17 cellular contexts compared by ENCODE assay signal in genomic region chr9:85541876-85542275, GRCh38.
DNase-seq lines count a peak whose midpoint lies in the region; ATAC-seq and TF ChIP-seq lines count a peak whose summit lies in the region.
"Had no signal": no experiment of that assay in that cellular context is flagged by ENCODE, and none has a peak within 500 bp of the region (broad histone marks: within the 10 kb centered on the region; RNA-seq: fewer than 3 reads in every experiment).

No MANE protein-coding gene starts in this region.

- H3K9me3 ChIP-seq in HUES64 (ENCODE audit: insufficient read depth, low read depth, low read length) (no peaks in the 10 kb centered on the region), lower lobe of right lung (no peaks in the 10 kb centered on the region), hepatocyte (ENCODE audit: low read depth) (no peaks in the 10 kb centered on the region)
- H3K9me3 ChIP-seq in CD8-positive, alpha-beta T cell (ENCODE audit: low read length): no peaks in the 10 kb centered on the region

- in situ Hi-C loops in astrocyte of the spinal cord (cut with HindIII; ENCODE audit: low sequenced_read_pairs): no loop called here

- peak; percentile 56 for DNase-seq in astrocyte of the spinal cord (ENCODE audit: low read depth, low spot score)
- DNase-seq in lower lobe of right lung: no peak
- no peak for DNase-seq in type B pancreatic cell (ENCODE audit: extremely low spot score, unreplicated experiment)
- no peak for DNase-seq in CD8-positive, alpha-beta T cell
- DNase-seq in NCI-H2196 treated with DMSO at 0.1 percent for 48 hours (lab: John Stamatoyannopoulos, UW; ENCODE audit: unreplicated experiment): no peak
- DNase-seq in hepatocyte (ENCODE audit: low spot score): no peak
- DNase-seq: ACHN; Calu3; CD4-positive, CD25-positive, alpha-beta regulatory T cell; GDM1; H9; KG1; NCI-H1092 treated with DMSO at 0.1 percent for 48 hours; NCI-H187; NCI-H446; PC-3 had no signal

- H3K27me3 ChIP-seq in HUES64 (ENCODE audit: insufficient read depth, low read length) (no peaks in the 10 kb centered on the region), lower lobe of right lung (ENCODE audit: low read depth) (no peaks in the 10 kb centered on the region), hepatocyte (no peaks in the 10 kb centered on the region)
- H3K27me3 ChIP-seq in CD8-positive, alpha-beta T cell (ENCODE audit: insufficient read depth, low read length): no peaks in the 10 kb centered on the region

- no peaks in the 10 kb centered on the region for H3K27me3 Mint-ChIP-seq in type B pancreatic cell
- no peaks in the 10 kb centered on the region for H3K27me3 Mint-ChIP-seq in CD8-positive, alpha-beta T cell (ENCODE audit: low read depth)
- H3K27me3 Mint-ChIP-seq: CD4-positive, CD25-positive, alpha-beta regulatory T cell had no signal

- H3K4me2 ChIP-seq in hepatocyte: no peak overlapping the region

- no peaks in the 10 kb centered on the region for H4K20me1 ChIP-seq in hepatocyte (ENCODE audit: insufficient read depth, poor library complexity, severe bottlenecking)

- H3K36me3 Mint-ChIP-seq in type B pancreatic cell: peaks cover 8% of the 10 kb centered on the region
- peaks cover 6% of the 10 kb centered on the region for H3K36me3 Mint-ChIP-seq in CD8-positive, alpha-beta T cell

- peak overlapping the region; percentile 20; the same call in 1 of the 2 replicates for H3K9ac ChIP-seq in HUES64 (ENCODE audit: low read depth, low read length)

- no peaks in the 10 kb centered on the region for H3K4me1 Mint-ChIP-seq in type B pancreatic cell (ENCODE audit: unreplicated experiment)
- no peaks in the 10 kb centered on the region for H3K4me1 Mint-ChIP-seq in CD8-positive, alpha-beta T cell (ENCODE audit: low read depth)

- H3K4me1 ChIP-seq in HUES64 (ENCODE audit: insufficient read depth, low read length) (peaks cover 12% of the 10 kb centered on the region), lower lobe of right lung (no peaks in the 10 kb centered on the region), hepatocyte (ENCODE audit: insufficient read depth) (no peaks in the 10 kb centered on the region)
- no peaks in the 10 kb centered on the region for H3K4me1 ChIP-seq in CD8-positive, alpha-beta T cell (ENCODE audit: insufficient read depth, low read length)

- POLR2A ChIA-PET in CD8-positive, alpha-beta T cell (lab: Charles Lee): no interaction called here

- no peak overlapping the region for H3K4me3 ChIP-seq in HUES64 (ENCODE audit: low read length)
- no peak overlapping the region for H3K4me3 ChIP-seq in astrocyte of the spinal cord (ENCODE audit: low read depth, low read length)
- no peak overlapping the region for H3K4me3 ChIP-seq in lower lobe of right lung
- H3K4me3 ChIP-seq in CD8-positive, alpha-beta T cell (ENCODE audit: low read depth, low read length): no peak overlapping the region
- H3K4me3 ChIP-seq in hepatocyte: no peak overlapping the region

- intact Hi-C loops in lower lobe of right lung (cut with DNase I): no loop called here
- intact Hi-C loops in CD8-positive, alpha-beta T cell (cut with DNase I, micrococcal nuclease): loop anchor here in 1 of 2 experiments (5.0 kb wide), 1 partner anchor 1810 kb away; no protein-coding TSS in a partner anchor

- CTCF ChIA-PET in CD8-positive, alpha-beta T cell (lab: Charles Lee): no interaction called here

- H3K4me3 Mint-ChIP-seq in type B pancreatic cell: peak overlapping the region; percentile 44
- no peak overlapping the region for H3K4me3 Mint-ChIP-seq in CD8-positive, alpha-beta T cell
- H3K4me3 Mint-ChIP-seq: CD4-positive, CD25-positive, alpha-beta regulatory T cell; H9 had no signal

- H3K27ac ChIP-seq in HUES64 (ENCODE audit: low read depth, low read length) (0 out of 2 replicates have a peak overlapping the region, but pooled peaks have one; percentile 40), lower lobe of right lung (no peak overlapping the region), hepatocyte (no peak overlapping the region)
- no peak overlapping the region for H3K27ac ChIP-seq in CD8-positive, alpha-beta T cell (ENCODE audit: low read depth, low read length)

- ATAC-seq in lower lobe of right lung: peak; percentile 78 to 88
- no peak for ATAC-seq in CD8-positive, alpha-beta T cell
- ATAC-seq: PC-3 had no signal

- H2AFZ ChIP-seq in hepatocyte: no peak overlapping the region

- 81% methylated on average over 4 of the region's 4 CpGs for WGBS in HUES64
- 50% methylated on average over 4 of the region's 4 CpGs for WGBS in hepatocyte (ENCODE audit: low lambda C conversion rate, missing lambda C conversion rate)

- H3K36me3 ChIP-seq in HUES64 (ENCODE audit: insufficient read depth, low read length): no peaks in the 10 kb centered on the region
- H3K36me3 ChIP-seq in lower lobe of right lung: no peaks in the 10 kb centered on the region
- H3K36me3 ChIP-seq in CD8-positive, alpha-beta T cell (ENCODE audit: insufficient read depth, low read length): no peaks in the 10 kb centered on the region
- no peaks in the 10 kb centered on the region for H3K36me3 ChIP-seq in hepatocyte (replicated peaks; ENCODE audit: insufficient read depth, low read depth)

- TF ChIP-seq CTCF in astrocyte of the spinal cord (IDR thresholded peaks at IDR 0.05; ENCODE audit: low read depth, low read length): no peak
- no peak for TF ChIP-seq CTCF in lower lobe of right lung (IDR thresholded peaks at IDR 0.05)
- TF ChIP-seq CTCF in type B pancreatic cell (conservative IDR thresholded peaks at IDR 0.05): no peak
- no peak for TF ChIP-seq CTCF in CD8-positive, alpha-beta T cell (IDR thresholded peaks at IDR 0.05)
- no peak for TF ChIP-seq CTCF in hepatocyte (IDR thresholded peaks at IDR 0.05; ENCODE audit: poor library complexity)

- no peaks in the 10 kb centered on the region for H3K9me3 Mint-ChIP-seq in type B pancreatic cell
- no peaks in the 10 kb centered on the region for H3K9me3 Mint-ChIP-seq in CD8-positive, alpha-beta T cell
- H3K9me3 Mint-ChIP-seq: H9 had no signal

- H3K79me2 ChIP-seq in hepatocyte: no peaks in the 10 kb centered on the region

- H3K9me2 ChIP-seq in hepatocyte (replicated peaks; ENCODE audit: insufficient read depth): no peaks in the 10 kb centered on the region

- peak overlapping the region; percentile 76 for H3K27ac Mint-ChIP-seq in type B pancreatic cell
- no peak overlapping the region for H3K27ac Mint-ChIP-seq in CD8-positive, alpha-beta T cell
- H3K27ac Mint-ChIP-seq: CD4-positive, CD25-positive, alpha-beta regulatory T cell; H9 had no signal
